14 cellular contexts compared by ENCODE assay signal in genomic region chr9:136714096-136714875, GRCh38. TPM values are rescaled to one million over a fixed set of nuclear protein-coding genes. Genes with fewer than 3 reads are reported as not detected.
DNase-seq lines count a peak whose midpoint lies in the region; ATAC-seq, FAIRE-seq and TF ChIP-seq lines count a peak whose summit lies in the region.
"Had no signal": no experiment of that assay in that cellular context is flagged by ENCODE, and none has a peak within 500 bp of the region (broad histone marks: within the 10 kb centered on the region; RNA-seq: fewer than 3 reads in every experiment).

No MANE protein-coding gene starts in this region.

- H3K4me1 Mint-ChIP-seq in activated T-cell treated with anti-CD3 and anti-CD28 coated beads, Interleukin-2, amount 50 U/mL, for 72 hours (ENCODE audit: low read depth), result peaks cover 9% of the 10 kb centered on the region

- no peaks in the 10 kb centered on the region for H4K20me1 ChIP-seq in HCT116 (ENCODE audit: insufficient read depth)

- POLR2A ChIA-PET in HCT116 (lab: Charles Lee), result interaction anchor here (1.7 kb wide), 1 partner anchor 14 kb away, joined by 4 read pairs; no protein-coding TSS in a partner anchor

- no peak overlapping the region for H3K4me3 Mint-ChIP-seq in activated T-cell treated with anti-CD3 and anti-CD28 coated beads, Interleukin-2, amount 50 U/mL, for 72 hours

- peak overlapping the region; percentile 78 for H3K4me2 ChIP-seq in HCT116 (ENCODE audit: low read length)

- TF ChIP-seq RAD21 in HCT116 (IDR thresholded peaks at IDR 0.05; ENCODE audit: low read depth), result no peak

- no peaks in the 10 kb centered on the region for H3K9me3 Mint-ChIP-seq in activated T-cell treated with anti-CD3 and anti-CD28 coated beads, Interleukin-2, amount 50 U/mL, for 72 hours
- H3K9me3 Mint-ChIP-seq: stimulated activated memory B cell treated with anti-CD40 and anti-IgM and Interleukin-4, amounts not matched to agents 10 μg/mL and 1 μg/mL and 100 μg/mL, for 72 hours had no signal

- no peak for TF ChIP-seq POLR2A in HCT116 (IDR thresholded peaks at IDR 0.05; ENCODE audit: borderline replicate concordance, extremely low read depth, insufficient read depth, insufficient read length)
- no peak for TF ChIP-seq POLR2A in gastrocnemius medialis (IDR thresholded peaks at IDR 0.05)

- ATAC-seq in HCT116 (no peak), gastrocnemius medialis (peak; percentile 46 to 64), GM18498 (IDR thresholded peaks at IDR 0.05; ENCODE audit: unreplicated experiment) (no peak), HG02970 (IDR thresholded peaks at IDR 0.05; ENCODE audit: low FRiP score, unreplicated experiment) (no peak)
- ATAC-seq in activated T-cell treated with anti-CD3 and anti-CD28 coated beads, Interleukin-2, amount 50 U/mL, for 72 hours (replicated peaks in 1 of 2), result no peak
- ATAC-seq: foreskin keratinocyte; stimulated activated memory B cell treated with anti-CD40 and anti-IgM and Interleukin-4, amounts not matched to agents 10 μg/mL and 1 μg/mL and 100 μg/mL, for 72 hours had no signal

- no peak overlapping the region for H2AFZ ChIP-seq in HCT116 (ENCODE audit: low read depth, low read length, poor library complexity, severe bottlenecking)

- FAIRE-seq in D721Med (lab: Jason Lieb, UNC), result no peak
- FAIRE-seq: H54 had no signal

- H3K27ac ChIP-seq in HCT116 (ENCODE audit: low read depth, low read length), result peak overlapping the region; percentile 64; the same call in 1 of the 2 replicates
- H3K27ac ChIP-seq in layer of hippocampus (ENCODE audit: low read depth, low read length), result peak overlapping the region; percentile 38
- H3K27ac ChIP-seq in gastrocnemius medialis, result peak overlapping the region; percentile 33 to 81 (median 68)
- H3K27ac ChIP-seq: foreskin keratinocyte had no signal

- H3K9me3 ChIP-seq in HCT116 (ENCODE audit: control insufficient read depth in 1 of 2, insufficient read depth in 1 of 2, low read depth in 1 of 2, low read length in 2 of 2), result no peaks in the 10 kb centered on the region
- H3K9me3 ChIP-seq in gastrocnemius medialis, result no peaks in the 10 kb centered on the region

- intact Hi-C loops in HCT116 (cut with micrococcal nuclease), result no loop called here
- intact Hi-C loops in gastrocnemius medialis (cut with DNase I; ENCODE audit: low total_unique reads), result no loop called here

- H3K36me3 Mint-ChIP-seq in activated T-cell treated with anti-CD3 and anti-CD28 coated beads, Interleukin-2, amount 50 U/mL, for 72 hours (ENCODE audit: insufficient read depth in 2 of 2), result no peaks in the 10 kb centered on the region
- H3K36me3 Mint-ChIP-seq: stimulated activated memory B cell treated with anti-CD40 and anti-IgM and Interleukin-4, amounts not matched to agents 10 μg/mL and 1 μg/mL and 100 μg/mL, for 72 hours had no signal

- RAD21 ChIA-PET in HCT116 (lab: Charles Lee; ENCODE audit: low non-redundant PET in 1 of 2, low total read pairs in 2 of 2, uncharacterized antibody in 2 of 2, unreplicated experiment in 2 of 2), result no interaction called here

- H3K27me3 ChIP-seq in HCT116 (ENCODE audit: insufficient read depth, low read length), result no peaks in the 10 kb centered on the region
- H3K27me3 ChIP-seq in layer of hippocampus (ENCODE audit: control insufficient read depth, insufficient read depth, low read length), result peaks cover 5% of the 10 kb centered on the region
- H3K27me3 ChIP-seq in gastrocnemius medialis, result peaks cover 24 to 38% (median 36%) of the 10 kb centered on the region in 3 donors

- BruUV-seq in HCT116 (replicated peaks; lab: Mats Ljungman, UMichigan), result no TSS peak

- in situ Hi-C loops in gastrocnemius medialis (cut with MboI; ENCODE audit: low sequenced_read_pairs in 4 of 4), result no loop called here

- no peaks in the 10 kb centered on the region; a peak in 1 of 4 replicates for H3K36me3 ChIP-seq in HCT116 (ENCODE audit: control insufficient read depth in 1 of 2, insufficient read depth in 2 of 2, low read length in 2 of 2)
- H3K36me3 ChIP-seq in gastrocnemius medialis, result no peaks in the 10 kb centered on the region

- H3K79me2 ChIP-seq in HCT116 (ENCODE audit: insufficient read depth, low read length), result no peaks in the 10 kb centered on the region; the same call in 1 of the 2 replicates

- CTCF ChIA-PET in HCT116 (lab: Charles Lee), result interaction anchor here (1.4 kb wide), 1 partner anchor 15 kb away, joined by 3 read pairs; no protein-coding TSS in a partner anchor

- H3K4me3 ChIP-seq in HCT116 (replicated peaks in 1 of 2; ENCODE audit: low read depth in 1 of 2, low read length in 2 of 2) (peak overlapping the region in 1 of 2 experiments; percentile 56; a peak in 2 of 4 replicates), cardiac fibroblast (replicated peaks in 1 of 2; ENCODE audit: low read depth in 2 of 2, low read length in 2 of 2) (no peak overlapping the region), gastrocnemius medialis (peak overlapping the region in 2 of 4 donors; percentile 46 to 51)

- H3K9ac ChIP-seq in HCT116 (ENCODE audit: low read length), result no peak overlapping the region

- H3K27ac Mint-ChIP-seq in activated T-cell treated with anti-CD3 and anti-CD28 coated beads, Interleukin-2, amount 50 U/mL, for 72 hours, result no peak overlapping the region
- H3K27ac Mint-ChIP-seq: CD14-positive monocyte; stimulated activated memory B cell treated with anti-CD40 and anti-IgM and Interleukin-4, amounts not matched to agents 10 μg/mL and 1 μg/mL and 100 μg/mL, for 72 hours had no signal

- H3K27me3 Mint-ChIP-seq in activated T-cell treated with anti-CD3 and anti-CD28 coated beads, Interleukin-2, amount 50 U/mL, for 72 hours (ENCODE audit: low read depth), result peaks cover 39% of the 10 kb centered on the region

- H3K4me1 ChIP-seq in HCT116 (ENCODE audit: control insufficient read depth in 1 of 2, insufficient read depth in 2 of 2, low read length in 2 of 2), result peaks cover 15 to 27% of the 10 kb centered on the region in 2 experiments
- H3K4me1 ChIP-seq in gastrocnemius medialis, result peaks cover 0 to 10% of the 10 kb centered on the region in 2 donors
- H3K4me1 ChIP-seq: foreskin keratinocyte had no signal

- DNase-seq in HCT116 (ENCODE audit: low read depth, low spot score), result no peak
- peak; percentile 46 to 56 for DNase-seq in cardiac fibroblast (ENCODE audit: low read depth in 2 of 2)
- no peak for DNase-seq in gastrocnemius medialis
- no peak for DNase-seq in D721Med (ENCODE audit: insufficient read length, low spot score)
- DNase-seq in activated T-cell treated with anti-CD3 and anti-CD28 coated beads, Interleukin-2, amount 50 U/mL, for 72 hours, result no peak
- DNase-seq: activated T-cell treated with anti-CD3 and anti-CD28 coated beads, Interleukin-2, amount 50 U/mL, for 48 hours; foreskin keratinocyte had no signal

- no peak for TF ChIP-seq CTCF in HCT116 (IDR thresholded peaks at IDR 0.05 in 2 of 3, conservative IDR thresholded peaks at IDR 0.05 in 1 of 3; ENCODE audit: borderline replicate concordance in 1 of 3, insufficient read depth in 1 of 3, low read depth in 2 of 3, low read length in 2 of 3)
- TF ChIP-seq CTCF in cardiac fibroblast (IDR thresholded peaks at IDR 0.05; ENCODE audit: low read depth, low read length), result no peak
- no peak for TF ChIP-seq CTCF in gastrocnemius medialis (IDR thresholded peaks at IDR 0.05 in 4 of 5, conservative IDR thresholded peaks at IDR 0.05 in 1 of 5)
- no peak for TF ChIP-seq CTCF in D721Med (IDR thresholded peaks at IDR 0.05; ENCODE audit: insufficient read depth, missing control alignments)

- H3K9me2 ChIP-seq in HCT116 (ENCODE audit: insufficient read depth), result no peaks in the 10 kb centered on the region

TF ChIP-seq in HCT116, 20 proteins besides CTCF, POLR2A, EP300 and RAD21 (continues in another document):
- TF ChIP-seq SP1 (IDR thresholded peaks at IDR 0.05; ENCODE audit: low read depth), result no peak
- no peak for TF ChIP-seq YY1 (IDR thresholded peaks at IDR 0.05; ENCODE audit: extremely low read depth, insufficient replicate concordance, low read depth, low read length)

RNA-seq across cellular contexts. Expression of gene DIPK1B, which starts 1.9 kb away (rescaled TPM):
- 15.6 TPM for total RNA-seq in HCT116 (2021; ENCODE audit: unreplicated experiment)
- 13.9 and 14.7 TPM in 2 replicates for polyA plus RNA-seq in HCT116 (2012)
- total RNA-seq in gastrocnemius medialis, result 1 to 10 TPM; 1.8 to 4.6 (median 3.8) TPM
- under 1 TPM; 0.67 to 0.72 TPM for total RNA-seq in activated T-cell treated with anti-CD3 and anti-CD28 coated beads, Interleukin-2, amount 50 U/mL, for 72 hours

RNA-seq across cellular contexts. Expression of gene AGPAT2, which starts 27.0 kb away (rescaled TPM):
- total RNA-seq in HCT116 (2021; ENCODE audit: unreplicated experiment), result 86.0 TPM
- polyA plus RNA-seq in HCT116 (2012), result 84.7 and 91.2 TPM in 2 replicates
- 10 to 100 TPM; 19.0 to 77.4 (median 36.0) TPM for total RNA-seq in gastrocnemius medialis
- 10 to 100 TPM; 18.3 to 19.2 TPM for total RNA-seq in activated T-cell treated with anti-CD3 and anti-CD28 coated beads, Interleukin-2, amount 50 U/mL, for 72 hours

RNA-seq across cellular contexts. Expression of gene LCN10, which starts 28.5 kb away (rescaled TPM):
- total RNA-seq in HCT116 (2021; ENCODE audit: unreplicated experiment) (not detected), gastrocnemius medialis (1 to 10 TPM in 3 of 4 donors, under 1 TPM in 1; 0.61 to 4.7 (median 1.6) TPM)
- 0.07 TPM in 1 of 2 replicates, not detected in the other for polyA plus RNA-seq in HCT116 (2012)
- total RNA-seq in activated T-cell treated with anti-CD3 and anti-CD28 coated beads, Interleukin-2, amount 50 U/mL, for 72 hours, result under 1 TPM; 0.21 to 0.70 TPM
- total RNA-seq: chondrocyte, foreskin keratinocyte had no signal
- polyA plus RNA-seq: CD14-positive monocyte, foreskin keratinocyte had no signal

RNA-seq across cellular contexts. Expression of gene LCN6, which starts 34.0 kb away (rescaled TPM):
- not detected for total RNA-seq in HCT116 (2021; ENCODE audit: unreplicated experiment)
- polyA plus RNA-seq in HCT116 (2012), result not detected in 2 replicates
- 10 to 100 TPM in 1 of 4 donors, 1 to 10 TPM in 3; 2.1 to 11.7 (median 3.7) TPM for total RNA-seq in gastrocnemius medialis
- not detected for total RNA-seq in activated T-cell treated with anti-CD3 and anti-CD28 coated beads, Interleukin-2, amount 50 U/mL, for 72 hours
- total RNA-seq: chondrocyte, foreskin keratinocyte had no signal
- polyA plus RNA-seq: CD14-positive monocyte, foreskin keratinocyte had no signal

RNA-seq across cellular contexts. Expression of gene LCN8, which starts 43.8 kb away (rescaled TPM):
- total RNA-seq in HCT116 (2021; ENCODE audit: unreplicated experiment) (not detected), gastrocnemius medialis (not detected)
- not detected in 2 replicates for polyA plus RNA-seq in HCT116 (2012)
- total RNA-seq in activated T-cell treated with anti-CD3 and anti-CD28 coated beads, Interleukin-2, amount 50 U/mL, for 72 hours, result not detected
- total RNA-seq: chondrocyte, foreskin keratinocyte had no signal
- polyA plus RNA-seq: CD14-positive monocyte, foreskin keratinocyte had no signal

Comparison
In these comparisons a context has a peak if more than half of its experiments do, and no peak if none do; other contexts are left out.
1. ATAC-seq: peak in gastrocnemius medialis (2 of 2); none in HCT116 (single experiment), GM18498 (single experiment), activated T-cell treated with anti-CD3 and anti-CD28 coated beads, Interleukin-2, amount 50 U/mL, for 72 hours (0 of 2) and HG02970 (single experiment).
2. DNase-seq: peak in cardiac fibroblast (2 of 2); none in HCT116 (single experiment), gastrocnemius medialis (0 of 2), D721Med (single experiment) and activated T-cell treated with anti-CD3 and anti-CD28 coated beads, Interleukin-2, amount 50 U/mL, for 72 hours (0 of 2).
3. Peak in every context shown above with its lines, with median percentiles within 50 percentile points of each other: H3K27ac ChIP-seq.